In the genomic region with DNA sequence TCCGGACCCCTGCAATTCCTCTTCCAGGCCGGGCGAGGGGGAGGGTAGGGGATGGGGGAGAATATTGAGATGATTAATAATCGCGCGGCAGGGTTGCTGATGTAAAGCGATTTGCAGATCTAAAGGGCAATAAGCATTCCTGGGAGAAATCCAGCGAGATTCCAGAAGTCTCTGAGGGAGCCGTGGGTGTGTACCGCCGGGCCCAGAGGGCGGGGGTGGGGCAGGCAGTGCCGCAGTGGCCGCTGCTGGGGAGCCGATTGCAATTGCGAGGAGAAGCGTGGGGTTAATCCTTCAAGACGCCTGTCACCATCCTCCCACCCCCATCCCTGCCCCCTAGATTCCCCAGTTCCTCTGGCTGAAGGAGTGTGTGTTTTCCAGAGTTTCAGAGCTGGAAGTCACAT, we compare ENCODE assay signal across 8 cellular contexts. TPM values are rescaled to one million over a fixed set of nuclear protein-coding genes. Genes with fewer than 3 reads are reported as not detected.
DNase-seq lines count a peak whose midpoint lies in the region; ATAC-seq and TF ChIP-seq lines count a peak whose summit lies in the region.

No MANE protein-coding gene starts in this region.

- H3K27ac ChIP-seq in DND-41 (ENCODE audit: low read length) = no peak overlapping the region; the same call in 1 of the 2 replicates
- peak overlapping the region; percentile 93 to 96 for H3K27ac ChIP-seq in ascending aorta
- peak overlapping the region; percentile 92 for H3K27ac ChIP-seq in hepatocyte

- H4K20me1 ChIP-seq in DND-41 (ENCODE audit: insufficient read depth, low read length) (peaks cover 2% of the 10 kb centered on the region; the same call in 1 of the 2 replicates), Loucy (ENCODE audit: insufficient read depth, low read length, poor library complexity, severe bottlenecking) (no peaks in the 10 kb centered on the region), hepatocyte (ENCODE audit: insufficient read depth, poor library complexity, severe bottlenecking) (no peaks in the 10 kb centered on the region)

- intact Hi-C loops in ascending aorta (cut with DNase I) (loop anchor here (5.0 to 10.0 kb wide), 3 partner anchors 228 to 800 kb away; a partner anchor contains a TSS), posterior vena cava (cut with DNase I) (no loop called here)

- no peaks in the 10 kb centered on the region for H3F3A ChIP-seq in Loucy (ENCODE audit: low read depth)

- peak overlapping the region; percentile 61; the same call in 1 of the 2 replicates for H3K9ac ChIP-seq in DND-41 (ENCODE audit: low read depth, low read length)
- H3K9ac ChIP-seq in Loucy (ENCODE audit: low read depth, low read length, poor library complexity, severe bottlenecking) = peak overlapping the region; percentile 48

- H3K9me2 ChIP-seq in Loucy (replicated peaks; ENCODE audit: low read depth, low read length) (no peaks in the 10 kb centered on the region), hepatocyte (replicated peaks; ENCODE audit: insufficient read depth) (no peaks in the 10 kb centered on the region)

- WGBS in hepatocyte (ENCODE audit: low lambda C conversion rate, missing lambda C conversion rate) = 3% methylated on average over 8 of the region's 18 CpGs

- no peak for TF ChIP-seq CTCF in DND-41 (IDR thresholded peaks at IDR 0.05; ENCODE audit: borderline replicate concordance, extremely low read depth, low read length, poor library complexity, severe bottlenecking)
- no peak; the same call in 1 of the 2 replicates for TF ChIP-seq CTCF in Loucy (conservative IDR thresholded peaks at IDR 0.05; ENCODE audit: low read length)
- no peak for TF ChIP-seq CTCF in ascending aorta (IDR thresholded peaks at IDR 0.05)
- no peak for TF ChIP-seq CTCF in hepatocyte (IDR thresholded peaks at IDR 0.05; ENCODE audit: poor library complexity)

- H3K4me1 ChIP-seq in DND-41 (ENCODE audit: insufficient read depth, low read length) (peaks cover 29% of the 10 kb centered on the region), Loucy (ENCODE audit: insufficient read depth, low read length, poor library complexity, severe bottlenecking) (peaks cover 18% of the 10 kb centered on the region), ascending aorta (peaks cover 10 to 15% of the 10 kb centered on the region in 2 donors), hepatocyte (ENCODE audit: insufficient read depth) (peaks cover 26% of the 10 kb centered on the region)

- H3K9me3 ChIP-seq in DND-41 (ENCODE audit: insufficient read depth, low read length, severe bottlenecking) (no peaks in the 10 kb centered on the region), Loucy (ENCODE audit: insufficient read depth, low read depth, low read length) (no peaks in the 10 kb centered on the region), ascending aorta (no peaks in the 10 kb centered on the region), hepatocyte (ENCODE audit: low read depth) (no peaks in the 10 kb centered on the region)

- H3K79me2 ChIP-seq in DND-41 (ENCODE audit: insufficient read depth, low read length) (no peaks in the 10 kb centered on the region), Loucy (ENCODE audit: insufficient read depth, low read length) (no peaks in the 10 kb centered on the region), hepatocyte (no peaks in the 10 kb centered on the region)

- H3K4me3 ChIP-seq in DND-41 (ENCODE audit: low read depth in 1 of 2, low read length in 2 of 2) = peak overlapping the region; percentile 3 to 58; a peak in 2 of 4 replicates
- peak overlapping the region; percentile 85 for H3K4me3 ChIP-seq in Loucy (ENCODE audit: low read length, poor library complexity, severe bottlenecking)
- peak overlapping the region; percentile 73 to 78 for H3K4me3 ChIP-seq in ascending aorta
- peak overlapping the region; percentile 44 for H3K4me3 ChIP-seq in hepatocyte

- H3K27me3 ChIP-seq in DND-41 (ENCODE audit: insufficient read depth, low read length, poor library complexity) = peaks cover 8% of the 10 kb centered on the region
- no peaks in the 10 kb centered on the region for H3K27me3 ChIP-seq in Loucy (ENCODE audit: insufficient read depth, low read length, poor library complexity, severe bottlenecking)
- no peaks in the 10 kb centered on the region for H3K27me3 ChIP-seq in ascending aorta
- no peaks in the 10 kb centered on the region for H3K27me3 ChIP-seq in hepatocyte

- peak overlapping the region; percentile 99 for H3K4me2 ChIP-seq in DND-41 (ENCODE audit: insufficient read depth, low read length)
- H3K4me2 ChIP-seq in Loucy (ENCODE audit: low read depth, low read length, poor library complexity, severe bottlenecking) = peak overlapping the region; percentile 87
- peak overlapping the region; percentile 93 for H3K4me2 ChIP-seq in hepatocyte

- ATAC-seq in DND-41 (ENCODE audit: insufficient read depth, low read depth) = no peak
- no peak for ATAC-seq in GM19023 (IDR thresholded peaks at IDR 0.05; ENCODE audit: unreplicated experiment)

- H3K36me3 ChIP-seq in DND-41 (ENCODE audit: insufficient read depth, low read length) (no peaks in the 10 kb centered on the region), Loucy (ENCODE audit: insufficient read depth, low read length) (no peaks in the 10 kb centered on the region), ascending aorta (no peaks in the 10 kb centered on the region), hepatocyte (replicated peaks; ENCODE audit: insufficient read depth, low read depth) (no peaks in the 10 kb centered on the region)

- H2AFZ ChIP-seq in DND-41 (ENCODE audit: low read depth, low read length) (peak overlapping the region; percentile 83; the same call in 1 of the 2 replicates), Loucy (ENCODE audit: low read length) (peak overlapping the region; percentile 91), hepatocyte (peak overlapping the region; percentile 41)

- DNase-seq in DND-41 = no peak
- peak in 1 of 2 donors; percentile 89 for DNase-seq in ascending aorta (ENCODE audit: low spot score in 2 of 2)
- peak; percentile 90 for DNase-seq in hepatocyte (ENCODE audit: low spot score)
- peak; percentile 91 for DNase-seq in posterior vena cava (ENCODE audit: low spot score)
- no peak for DNase-seq in NAMALWA (ENCODE audit: low spot score)
- DNase-seq in SK-N-DZ (ENCODE audit: low spot score) = no peak

RNA-seq across cellular contexts. Expression of a gene that starts 16.4 kb away (rescaled TPM):
- total RNA-seq in ascending aorta (4,268 TPM), hepatocyte (657 and 865 TPM in 2 replicates), posterior vena cava (100 to 1,000 TPM; 485 to 992 TPM)
- 935 and 1,189 TPM in 2 replicates for polyA plus RNA-seq in hepatocyte
- 2.0 and 2.5 TPM in 2 replicates for polyA plus RNA-seq in SK-N-DZ (2014; cell fraction: cytosol; rRNA removed)
- 9.7 and 20.3 TPM in 2 replicates for polyA plus RNA-seq in SK-N-DZ (2014; cell fraction: nucleus; rRNA removed)

Comparison
In these comparisons a context has a peak if more than half of its experiments do, and no peak if none do; other contexts are left out.
1. DNase-seq: peak in hepatocyte (single experiment) and posterior vena cava (single experiment); none in DND-41 (single experiment), NAMALWA (single experiment) and SK-N-DZ (single experiment).
2. H2AFZ ChIP-seq: peak in every context shown above with its lines; median percentile 91 in Loucy; 83 in DND-41; 41 in hepatocyte.
3. H3K4me3 ChIP-seq: peak in every context shown above with its lines; median percentile 85 in Loucy; 76 in ascending aorta; 44 in hepatocyte; 30 in DND-41.
4. Peak in every context shown above with its lines, with median percentiles within 50 percentile points of each other: H3K4me2 ChIP-seq.